25 cellular contexts compared by ENCODE assay signal in genomic region chr15:41823502-41823901, GRCh38.
"Had no signal": no experiment of that assay in that cellular context is flagged by ENCODE, and none has a peak within 500 bp of the region (broad histone marks: within the 10 kb centered on the region; RNA-seq: fewer than 3 reads in every experiment).

No MANE protein-coding gene starts in this region.

- H2AFZ ChIP-seq: hepatocyte, parathyroid adenoma had no signal

- H3K4me1 ChIP-seq: parathyroid adenoma had no signal

- H3K27me3 Mint-ChIP-seq: memory B cell; natural killer cell treated with Interleukin-12 subunit alpha and Interleukin-12 subunit beta and Interleukin-15 and Interleukin-18, amount 100 ng/mL, for 72 hours; stimulated activated naive CD8-positive, alpha-beta T cell treated with anti-CD3 and anti-CD28 coated beads, Interleukin-15, Interleukin-2, amounts not matched to agents 100 ng/mL and 50 ng/mL, for 24 hours; type B pancreatic cell had no signal

- H3K36me3 ChIP-seq: uterus had no signal

- H3K4me3 ChIP-seq: heart left ventricle, hepatocyte, left lung, mucosa of descending colon, psoas muscle, right lobe of liver, smooth muscle cell, tibial nerve, uterus had no signal

- DNase-seq: glutamatergic neuron; islet precursor cell; kidney glomerular epithelial cell; left colon; midbrain; naive thymus-derived CD4-positive, alpha-beta T cell; nucleus accumbens; psoas muscle; stimulated activated CD4-positive, alpha-beta T cell treated with anti-CD3 and anti-CD28 coated beads, Interleukin-15, amount 100 ng/mL, for 24 hours; stimulated activated CD4-positive, alpha-beta T cell treated with anti-CD3 and anti-CD28 coated beads, Interleukin-2, amount 100 ng/mL, for 24 hours; stimulated activated CD4-positive, alpha-beta T cell treated with anti-CD3 and anti-CD28 coated beads, Interleukin-4, amount 100 ng/mL, for 1 hour; stimulated activated naive CD4-positive, alpha-beta T cell; uterus had no signal

- H3K4me2 ChIP-seq: hepatocyte, smooth muscle cell had no signal

- H3K36me3 Mint-ChIP-seq: natural killer cell treated with Interleukin-12 subunit alpha and Interleukin-12 subunit beta and Interleukin-15 and Interleukin-18, amount 100 ng/mL, for 72 hours; type B pancreatic cell had no signal

- H3K27ac Mint-ChIP-seq: memory B cell; natural killer cell treated with Interleukin-12 subunit alpha and Interleukin-12 subunit beta and Interleukin-15 and Interleukin-18, amount 100 ng/mL, for 72 hours; stimulated activated naive CD8-positive, alpha-beta T cell treated with anti-CD3 and anti-CD28 coated beads, Interleukin-15, Interleukin-2, amounts not matched to agents 100 ng/mL and 50 ng/mL, for 24 hours; type B pancreatic cell had no signal

- H3K9me3 ChIP-seq: heart left ventricle, left lung, mucosa of descending colon, psoas muscle, right lobe of liver, tibial nerve, uterus had no signal

- H3K9ac ChIP-seq: parathyroid adenoma had no signal

- H3K4me3 Mint-ChIP-seq: memory B cell; naive thymus-derived CD4-positive, alpha-beta T cell; natural killer cell treated with Interleukin-12 subunit alpha and Interleukin-12 subunit beta and Interleukin-15 and Interleukin-18, amount 100 ng/mL, for 72 hours; stimulated activated naive CD8-positive, alpha-beta T cell treated with anti-CD3 and anti-CD28 coated beads, Interleukin-15, Interleukin-2, amounts not matched to agents 100 ng/mL and 50 ng/mL, for 24 hours; type B pancreatic cell had no signal

- ATAC-seq: heart left ventricle; left colon; left lung; mucosa of descending colon; naive thymus-derived CD4-positive, alpha-beta T cell; natural killer cell treated with Interleukin-12 subunit alpha and Interleukin-12 subunit beta and Interleukin-15 and Interleukin-18, amount 100 ng/mL, for 72 hours; psoas muscle; right lobe of liver had no signal

- H3K27me3 ChIP-seq: heart left ventricle, hepatocyte, left lung, right lobe of liver, tibial nerve, uterus had no signal

- H3K27ac ChIP-seq: heart left ventricle, hepatocyte, left lung, parathyroid adenoma, psoas muscle, right lobe of liver, tibial nerve, uterus had no signal
